11 cellular contexts compared by ENCODE assay signal in genomic region chr9:120893585-120893857, GRCh38. TPM values are rescaled to one million over a fixed set of nuclear protein-coding genes. Genes with fewer than 3 reads are reported as not detected.
DNase-seq lines count a peak whose midpoint lies in the region; ATAC-seq and TF ChIP-seq lines count a peak whose summit lies in the region.
"Had no signal": no experiment of that assay in that cellular context is flagged by ENCODE, and none has a peak within 500 bp of the region (broad histone marks: within the 10 kb centered on the region; RNA-seq: fewer than 3 reads in every experiment).

No MANE protein-coding gene starts in this region.

- TF ChIP-seq CTCF in AG04450 (IDR thresholded peaks at IDR 0.05; ENCODE audit: low read depth, low read length), result no peak

- H3K9me3 ChIP-seq in AG04450 (ENCODE audit: control insufficient read depth, insufficient read depth, low read length) (no peaks in the 10 kb centered on the region), muscle layer of colon (ENCODE audit: low read length) (no peaks in the 10 kb centered on the region)
- H3K9me3 ChIP-seq: BE2C had no signal

- peaks cover 30% of the 10 kb centered on the region for H3K36me3 Mint-ChIP-seq in activated CD8-positive, alpha-beta T cell treated with anti-CD3 and anti-CD28 coated beads, Interleukin-2, amount 10 ng/mL, durations not matched to agents 7 days and 5 days (ENCODE audit: low read depth)

- no peaks in the 10 kb centered on the region for H3K36me3 ChIP-seq in muscle layer of colon (ENCODE audit: insufficient read depth, low read length)
- H3K36me3 ChIP-seq: BE2C had no signal

- ATAC-seq in GM21786 (IDR thresholded peaks at IDR 0.05; ENCODE audit: unreplicated experiment) (peak; percentile 25), HG03159 (IDR thresholded peaks at IDR 0.05; ENCODE audit: unreplicated experiment) (no peak)
- ATAC-seq in activated CD8-positive, alpha-beta T cell treated with anti-CD3 and anti-CD28 coated beads, Interleukin-2, amount 10 ng/mL, durations not matched to agents 7 days and 5 days, result no peak

- H3K27ac ChIP-seq in AG04450 (ENCODE audit: low read depth, low read length) (peak overlapping the region; percentile 42), muscle layer of colon (ENCODE audit: low read depth, low read length) (peak overlapping the region; percentile 5)

- peak overlapping the region; percentile 95 for H3K27ac Mint-ChIP-seq in activated CD8-positive, alpha-beta T cell treated with anti-CD3 and anti-CD28 coated beads, Interleukin-2, amount 10 ng/mL, durations not matched to agents 7 days and 5 days

- peak overlapping the region; percentile 70 for H3K4me3 Mint-ChIP-seq in activated CD8-positive, alpha-beta T cell treated with anti-CD3 and anti-CD28 coated beads, Interleukin-2, amount 10 ng/mL, durations not matched to agents 7 days and 5 days

- POLR2A ChIA-PET in AG04450 (lab: Yijun Ruan, JAX), result no interaction called here
- POLR2A ChIA-PET in activated CD8-positive, alpha-beta T cell treated with anti-CD3 and anti-CD28 coated beads, Interleukin-2, amount 10 ng/mL, durations not matched to agents 7 days and 5 days (lab: Charles Lee), result interaction anchor here (0.8 to 13.1 kb wide), 9 partner anchors 10 to 228 kb away, joined by 3 to 306 read pairs (median 19); partner anchors contain the start of genes PHF19 and TRAF1

- no peaks in the 10 kb centered on the region for H3K27me3 Mint-ChIP-seq in activated CD8-positive, alpha-beta T cell treated with anti-CD3 and anti-CD28 coated beads, Interleukin-2, amount 10 ng/mL, durations not matched to agents 7 days and 5 days (ENCODE audit: low read depth)

- H3K4me3 ChIP-seq in AG04450 (ENCODE audit: low read depth, low read length) (no peak overlapping the region), muscle layer of colon (ENCODE audit: low read depth in 1 of 2, low read length in 2 of 2) (no peak overlapping the region)
- H3K4me3 ChIP-seq: smooth muscle cell had no signal

- no peak overlapping the region for H3K9ac ChIP-seq in muscle layer of colon (ENCODE audit: low read length)

- CTCF ChIA-PET in AG04450 (lab: Charles Lee), result no interaction called here
- CTCF ChIA-PET in activated CD8-positive, alpha-beta T cell treated with anti-CD3 and anti-CD28 coated beads, Interleukin-2, amount 10 ng/mL, durations not matched to agents 7 days and 5 days (lab: Charles Lee), result interaction anchor here (2.0 to 5.3 kb wide), 3 partner anchors 10 to 38 kb away, joined by 9 to 54 read pairs (median 17); no protein-coding TSS in a partner anchor

- no peak for DNase-seq in AG04450 (ENCODE audit: low read depth, low spot score)
- DNase-seq in activated CD8-positive, alpha-beta T cell treated with anti-CD3 and anti-CD28 coated beads, Interleukin-2, amount 10 ng/mL, durations not matched to agents 7 days and 5 days, result no peak
- DNase-seq in inferior parietal cortex (ENCODE audit: extremely low spot score), result no peak
- no peak for DNase-seq in GM19238 (ENCODE audit: insufficient read length, low spot score)
- no peak for DNase-seq in SIG-M5 treated with dmso at 0.1 percent for 504 hours (lab: John Stamatoyannopoulos, UW; ENCODE audit: unreplicated experiment)
- DNase-seq: BE2C, NCI-H1417 treated with DMSO at 0.1 percent for 48 hours had no signal

- H3K9me3 Mint-ChIP-seq in activated CD8-positive, alpha-beta T cell treated with anti-CD3 and anti-CD28 coated beads, Interleukin-2, amount 10 ng/mL, durations not matched to agents 7 days and 5 days (ENCODE audit: insufficient read depth), result no peaks in the 10 kb centered on the region

- peaks cover 90% of the 10 kb centered on the region for H3K4me1 Mint-ChIP-seq in activated CD8-positive, alpha-beta T cell treated with anti-CD3 and anti-CD28 coated beads, Interleukin-2, amount 10 ng/mL, durations not matched to agents 7 days and 5 days (ENCODE audit: low read depth)

- H3K27me3 ChIP-seq in AG04450 (ENCODE audit: control insufficient read depth, insufficient read depth, low read length), result peaks cover 2% of the 10 kb centered on the region
- H3K27me3 ChIP-seq in muscle layer of colon (ENCODE audit: control insufficient read depth in 1 of 2, insufficient read depth in 2 of 2, low read length in 2 of 2), result no peaks in the 10 kb centered on the region
- H3K27me3 ChIP-seq: BE2C had no signal

- H3K4me1 ChIP-seq in muscle layer of colon (ENCODE audit: insufficient read depth, low read length), result peaks cover 10% of the 10 kb centered on the region
- H3K4me1 ChIP-seq: BE2C had no signal

RNA-seq across cellular contexts. Expression of gene PHF19, which starts 16.5 kb away (rescaled TPM):
- 20.4 and 30.5 TPM in 2 replicates for polyA plus RNA-seq in AG04450 (2011; rRNA removed)
- polyA minus RNA-seq in AG04450 (2011; rRNA and poly(A)+ RNA removed), result 37.0 and 56.0 TPM in 2 replicates
- total RNA-seq in activated CD8-positive, alpha-beta T cell treated with anti-CD3 and anti-CD28 coated beads, Interleukin-2, amount 10 ng/mL, durations not matched to agents 7 days and 5 days, result 100 to 1,000 TPM; 273 to 290 TPM

RNA-seq across cellular contexts. Expression of gene TRAF1, which starts 33.1 kb away (rescaled TPM):
- 3.7 and 4.0 TPM in 2 replicates for polyA plus RNA-seq in AG04450 (2011; rRNA removed)
- 5.7 and 7.6 TPM in 2 replicates for polyA minus RNA-seq in AG04450 (2011; rRNA and poly(A)+ RNA removed)
- total RNA-seq in activated CD8-positive, alpha-beta T cell treated with anti-CD3 and anti-CD28 coated beads, Interleukin-2, amount 10 ng/mL, durations not matched to agents 7 days and 5 days, result 10 to 100 TPM; 51.6 to 52.9 TPM

RNA-seq across cellular contexts. Expression of gene PSMD5, which starts 50.8 kb away (rescaled TPM):
- 43.2 and 57.6 TPM in 2 replicates for polyA plus RNA-seq in AG04450 (2011; rRNA removed)
- polyA minus RNA-seq in AG04450 (2011; rRNA and poly(A)+ RNA removed), result 18.3 and 28.8 TPM in 2 replicates
- 10 to 100 TPM; 47.9 to 50.7 TPM for total RNA-seq in activated CD8-positive, alpha-beta T cell treated with anti-CD3 and anti-CD28 coated beads, Interleukin-2, amount 10 ng/mL, durations not matched to agents 7 days and 5 days
